Comparison of ENCODE assay signal across 28 cellular contexts in genomic region chr13:63882052-63882451, GRCh38.
"Had no signal": no experiment of that assay in that cellular context is flagged by ENCODE, and none has a peak within 500 bp of the region (broad histone marks: within the 10 kb centered on the region; RNA-seq: fewer than 3 reads in every experiment).

No MANE protein-coding gene starts in this region.

- H3K4me1 ChIP-seq: colonic mucosa, esophagus squamous epithelium, gastrocnemius medialis, heart right ventricle, left lung, lower lobe of right lung had no signal

- H3K27ac Mint-ChIP-seq: dendritic cell treated with granulocyte-macrophage colony-stimulating factor and Interleukin-4, amounts not matched to agents 40 ng/mL and 50 ng/mL, for 4 days; effector memory CD8-positive, alpha-beta T cell; endodermal cell; mesothelial cell of epicardium; naive B cell had no signal

- H3K27me3 ChIP-seq: colonic mucosa, esophagus squamous epithelium, gastrocnemius medialis, heart right ventricle, left lung had no signal

- DNase-seq: colonic mucosa; cortex of kidney; effector CD8-positive, alpha-beta T cell; effector memory CD8-positive, alpha-beta T cell; endodermal cell; erythroblast; esophagus squamous epithelium; foreskin fibroblast; foreskin melanocyte; gastrocnemius medialis; glutamatergic neuron; head of caudate nucleus; heart right ventricle; hippocampal formation; left cardiac atrium; left lung; left ventricle myocardium superior; lower lobe of right lung; mesenchymal stem cell; mucosa of descending colon; naive B cell had no signal

- H3K27ac ChIP-seq: colonic mucosa, epithelial cell of prostate, esophagus squamous epithelium, gastrocnemius medialis, heart right ventricle, left lung, lower lobe of right lung had no signal

- H3K4me3 Mint-ChIP-seq: dendritic cell treated with granulocyte-macrophage colony-stimulating factor and Interleukin-4, amounts not matched to agents 40 ng/mL and 50 ng/mL, for 4 days; effector memory CD8-positive, alpha-beta T cell; endodermal cell; mesothelial cell of epicardium; naive B cell had no signal

- FAIRE-seq: endometrium, islet of Langerhans, keratinocyte had no signal

- ATAC-seq: effector memory CD8-positive, alpha-beta T cell; esophagus mucosa; gastrocnemius medialis; heart right ventricle; left cardiac atrium; left lung; left ventricle myocardium superior; lower lobe of right lung; mucosa of descending colon had no signal

- H3K36me3 ChIP-seq: colonic mucosa, esophagus squamous epithelium, gastrocnemius medialis, heart right ventricle, left lung, lower lobe of right lung had no signal

- H3K36me3 Mint-ChIP-seq: mesothelial cell of epicardium, naive B cell had no signal

- H3K9me3 ChIP-seq: gastrocnemius medialis, lower lobe of right lung had no signal

- H3K4me1 Mint-ChIP-seq: endodermal cell, naive B cell had no signal

- H3K27me3 Mint-ChIP-seq: dendritic cell treated with granulocyte-macrophage colony-stimulating factor and Interleukin-4, amounts not matched to agents 40 ng/mL and 50 ng/mL, for 4 days; effector memory CD8-positive, alpha-beta T cell; naive B cell had no signal

- H3K4me3 ChIP-seq: colonic mucosa, esophagus squamous epithelium, gastrocnemius medialis, heart right ventricle, left lung, lower lobe of right lung, mucosa of descending colon had no signal
